Comparison of ENCODE assay signal across 27 cellular contexts in genomic region chr1:215201301-215201700, GRCh38.
"Had no signal": no experiment of that assay in that cellular context is flagged by ENCODE, and none has a peak within 500 bp of the region (broad histone marks: within the 10 kb centered on the region; RNA-seq: fewer than 3 reads in every experiment).

No MANE protein-coding gene starts in this region.

- H3K36me3 Mint-ChIP-seq: activated naive CD4-positive, alpha-beta T cell treated with anti-CD3 and anti-CD28 coated beads, Interleukin-2, amount 50 U/mL, for 24 hours; natural killer cell; neural progenitor cell; stimulated activated naive B cell treated with anti-CD40 and anti-IgM and Interleukin-4, amounts not matched to agents 10 μg/mL and 1 μg/mL and 100 μg/mL, for 72 hours; WTC11 had no signal

- H3K36me3 ChIP-seq: heart right ventricle, left ventricle myocardium inferior, neural progenitor cell, sigmoid colon, stomach, thyroid gland, upper lobe of left lung, vagina had no signal

- H2AFZ ChIP-seq: neural progenitor cell, parathyroid adenoma had no signal

- H3K4me1 ChIP-seq: heart right ventricle, left ventricle myocardium inferior, neural progenitor cell, parathyroid adenoma, psoas muscle, sigmoid colon, stomach, thyroid gland, upper lobe of left lung, vagina had no signal

- H3K27ac ChIP-seq: heart right ventricle, left ventricle myocardium inferior, neural progenitor cell, parathyroid adenoma, psoas muscle, sigmoid colon, stomach, thyroid gland, upper lobe of left lung, vagina had no signal

- H3K9me3 Mint-ChIP-seq: activated CD4-positive, alpha-beta memory T cell treated with anti-CD3 and anti-CD28 coated beads, Interleukin-2, amount 10 ng/mL, durations not matched to agents 7 days and 5 days; activated CD4-positive, alpha-beta T cell treated with anti-CD3 and anti-CD28 coated beads, Interleukin-2, amount 10 ng/mL, durations not matched to agents 7 days and 5 days; activated naive CD4-positive, alpha-beta T cell treated with anti-CD3 and anti-CD28 coated beads, Interleukin-2, amount 50 U/mL, for 24 hours; activated T-cell treated with anti-CD3 and anti-CD28 coated beads, Interleukin-2, amount 50 U/mL, for 24 hours; neural progenitor cell; WTC11 had no signal

- DNase-seq: activated CD4-positive, alpha-beta memory T cell treated with anti-CD3 and anti-CD28 coated beads, Interleukin-2, amount 10 ng/mL, durations not matched to agents 7 days and 5 days; activated CD4-positive, alpha-beta T cell treated with anti-CD3 and anti-CD28 coated beads for 1 hour; activated CD4-positive, alpha-beta T cell treated with anti-CD3 and anti-CD28 coated beads, Interleukin-2, amount 10 ng/mL, durations not matched to agents 7 days and 5 days; activated CD8-positive, alpha-beta memory T cell treated with anti-CD3 and anti-CD28 coated beads, Interleukin-2, amount 50 U/mL, for 48 hours; activated gamma-delta T cell treated with Interleukin-2 at 50 U/mL for 16 hours; activated T-cell treated with anti-CD3 and anti-CD28 coated beads, Interleukin-2, amount 50 U/mL, for 24 hours; anterior cingulate cortex; effector memory CD4-positive, alpha-beta T cell; heart right ventricle; left ventricle myocardium inferior; mesendoderm; natural killer cell; occipital lobe; psoas muscle; sigmoid colon; stimulated activated CD4-positive, alpha-beta T cell treated with anti-CD3 and anti-CD28 coated beads, Interleukin-15, amount 100 ng/mL, for 24 hours; stimulated activated CD4-positive, alpha-beta T cell treated with anti-CD3 and anti-CD28 coated beads, Interleukin-2, amount 100 ng/mL, for 24 hours; stimulated activated naive B cell treated with anti-CD40 and anti-IgM and Interleukin-4, amounts not matched to agents 10 μg/mL and 1 μg/mL and 100 μg/mL, for 72 hours; stomach; thyroid gland; upper lobe of left lung had no signal

- H3K27me3 ChIP-seq: heart right ventricle, neural progenitor cell, sigmoid colon, stomach, thyroid gland, upper lobe of left lung, vagina had no signal

- H3K4me3 ChIP-seq: heart right ventricle, left ventricle myocardium inferior, lung, neural progenitor cell, psoas muscle, sigmoid colon, stomach, thyroid gland, upper lobe of left lung, vagina had no signal

- H3K79me2 ChIP-seq: parathyroid adenoma had no signal

- H3K27me3 Mint-ChIP-seq: activated CD4-positive, alpha-beta memory T cell treated with anti-CD3 and anti-CD28 coated beads, Interleukin-2, amount 10 ng/mL, durations not matched to agents 7 days and 5 days; activated CD4-positive, alpha-beta T cell treated with anti-CD3 and anti-CD28 coated beads, Interleukin-2, amount 10 ng/mL, durations not matched to agents 7 days and 5 days; activated naive CD4-positive, alpha-beta T cell treated with anti-CD3 and anti-CD28 coated beads, Interleukin-2, amount 50 U/mL, for 24 hours; activated T-cell treated with anti-CD3 and anti-CD28 coated beads, Interleukin-2, amount 50 U/mL, for 24 hours; stimulated activated naive B cell treated with anti-CD40 and anti-IgM and Interleukin-4, amounts not matched to agents 10 μg/mL and 1 μg/mL and 100 μg/mL, for 72 hours had no signal

- H3K4me3 Mint-ChIP-seq: activated CD4-positive, alpha-beta memory T cell treated with anti-CD3 and anti-CD28 coated beads, Interleukin-2, amount 10 ng/mL, durations not matched to agents 7 days and 5 days; activated CD4-positive, alpha-beta T cell treated with anti-CD3 and anti-CD28 coated beads, Interleukin-2, amount 10 ng/mL, durations not matched to agents 7 days and 5 days; activated naive CD4-positive, alpha-beta T cell treated with anti-CD3 and anti-CD28 coated beads, Interleukin-2, amount 50 U/mL, for 24 hours; activated T-cell treated with anti-CD3 and anti-CD28 coated beads, Interleukin-2, amount 50 U/mL, for 24 hours; natural killer cell; neural progenitor cell; stimulated activated naive B cell treated with anti-CD40 and anti-IgM and Interleukin-4, amounts not matched to agents 10 μg/mL and 1 μg/mL and 100 μg/mL, for 72 hours; WTC11 had no signal

- H3K4me1 Mint-ChIP-seq: activated CD4-positive, alpha-beta memory T cell treated with anti-CD3 and anti-CD28 coated beads, Interleukin-2, amount 10 ng/mL, durations not matched to agents 7 days and 5 days; activated CD4-positive, alpha-beta T cell treated with anti-CD3 and anti-CD28 coated beads, Interleukin-2, amount 10 ng/mL, durations not matched to agents 7 days and 5 days; activated naive CD4-positive, alpha-beta T cell treated with anti-CD3 and anti-CD28 coated beads, Interleukin-2, amount 50 U/mL, for 24 hours; natural killer cell; stimulated activated naive B cell treated with anti-CD40 and anti-IgM and Interleukin-4, amounts not matched to agents 10 μg/mL and 1 μg/mL and 100 μg/mL, for 72 hours had no signal

- H3K4me2 ChIP-seq: neural progenitor cell had no signal

- H3K27ac Mint-ChIP-seq: activated CD4-positive, alpha-beta memory T cell treated with anti-CD3 and anti-CD28 coated beads, Interleukin-2, amount 10 ng/mL, durations not matched to agents 7 days and 5 days; activated CD4-positive, alpha-beta T cell treated with anti-CD3 and anti-CD28 coated beads, Interleukin-2, amount 10 ng/mL, durations not matched to agents 7 days and 5 days; activated naive CD4-positive, alpha-beta T cell treated with anti-CD3 and anti-CD28 coated beads, Interleukin-2, amount 50 U/mL, for 24 hours; activated T-cell treated with anti-CD3 and anti-CD28 coated beads, Interleukin-2, amount 50 U/mL, for 24 hours; natural killer cell; neural progenitor cell; stimulated activated naive B cell treated with anti-CD40 and anti-IgM and Interleukin-4, amounts not matched to agents 10 μg/mL and 1 μg/mL and 100 μg/mL, for 72 hours had no signal

- ATAC-seq: heart right ventricle; natural killer cell; psoas muscle; stimulated activated naive B cell treated with anti-CD40 and anti-IgM and Interleukin-4, amounts not matched to agents 10 μg/mL and 1 μg/mL and 100 μg/mL, for 72 hours; WTC11 had no signal
